2 cellular contexts compared by ENCODE assay signal in the genomic region with DNA sequence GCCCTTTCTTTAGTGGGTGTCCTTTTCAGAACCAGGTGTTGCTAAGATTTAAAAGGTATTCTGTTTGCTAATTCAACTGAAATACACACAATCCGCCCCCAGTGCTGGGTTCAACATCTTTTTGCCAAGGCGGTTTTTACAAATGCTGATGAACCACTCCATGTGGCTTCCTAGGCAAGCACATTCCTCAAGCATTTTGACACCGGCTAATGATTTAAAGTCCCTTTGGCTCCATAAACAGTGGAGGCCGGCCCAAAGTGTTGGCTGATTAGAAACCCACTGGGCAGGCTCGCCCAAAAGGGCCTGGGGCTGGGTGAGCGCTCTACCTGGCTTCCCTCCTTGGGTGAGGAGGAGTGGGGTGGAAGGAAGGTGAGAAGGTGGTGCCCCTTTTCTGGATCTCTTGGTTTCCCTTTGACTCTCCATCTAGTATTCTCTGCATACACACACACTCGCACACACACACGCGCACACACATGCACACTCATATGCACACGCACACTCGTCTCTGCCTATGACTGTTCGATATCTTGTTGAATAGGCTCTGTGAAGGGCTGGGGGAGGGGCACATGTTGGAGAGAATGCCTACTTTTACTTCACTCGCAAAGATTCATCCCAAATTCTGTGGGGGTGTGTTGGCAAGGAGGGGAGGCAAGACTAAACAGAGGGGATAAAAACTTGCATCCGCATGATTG.
TF ChIP-seq lines count a peak whose summit lies in the region.

No MANE protein-coding gene starts in this region.

TF ChIP-seq in K562, 482 proteins besides CTCF, POLR2A, EP300 and RAD21 (continued from another document and continues in another):
- TF ChIP-seq, protein P1, sequence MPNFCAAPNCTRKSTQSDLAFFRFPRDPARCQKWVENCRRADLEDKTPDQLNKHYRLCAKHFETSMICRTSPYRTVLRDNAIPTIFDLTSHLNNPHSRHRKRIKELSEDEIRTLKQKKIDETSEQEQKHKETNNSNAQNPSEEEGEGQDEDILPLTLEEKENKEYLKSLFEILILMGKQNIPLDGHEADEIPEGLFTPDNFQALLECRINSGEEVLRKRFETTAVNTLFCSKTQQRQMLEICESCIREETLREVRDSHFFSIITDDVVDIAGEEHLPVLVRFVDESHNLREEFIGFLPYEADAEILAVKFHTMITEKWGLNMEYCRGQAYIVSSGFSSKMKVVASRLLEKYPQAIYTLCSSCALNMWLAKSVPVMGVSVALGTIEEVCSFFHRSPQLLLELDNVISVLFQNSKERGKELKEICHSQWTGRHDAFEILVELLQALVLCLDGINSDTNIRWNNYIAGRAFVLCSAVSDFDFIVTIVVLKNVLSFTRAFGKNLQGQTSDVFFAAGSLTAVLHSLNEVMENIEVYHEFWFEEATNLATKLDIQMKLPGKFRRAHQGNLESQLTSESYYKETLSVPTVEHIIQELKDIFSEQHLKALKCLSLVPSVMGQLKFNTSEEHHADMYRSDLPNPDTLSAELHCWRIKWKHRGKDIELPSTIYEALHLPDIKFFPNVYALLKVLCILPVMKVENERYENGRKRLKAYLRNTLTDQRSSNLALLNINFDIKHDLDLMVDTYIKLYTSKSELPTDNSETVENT (CRISPR knock-in tag; IDR thresholded peaks at IDR 0.05) = no peak
- TF ChIP-seq ZSCAN32 (CRISPR knock-in tag; IDR thresholded peaks at IDR 0.05) (no peak), MGA (IDR thresholded peaks at IDR 0.05) (no peak), ZBTB8A (IDR thresholded peaks at IDR 0.05; ENCODE audit: partially characterized antibody) (no peak), ZFP1 (CRISPR knock-in tag; IDR thresholded peaks at IDR 0.05) (no peak), ZNF507 (tag; conservative IDR thresholded peaks at IDR 0.05) (no peak), FOXA3 (CRISPR knock-in tag; conservative IDR thresholded peaks at IDR 0.05 in 1 of 2, IDR thresholded peaks at IDR 0.05 in 1 of 2) (no peak), PRMT5 (CRISPR knock-in tag; IDR thresholded peaks at IDR 0.05) (no peak)

TF ChIP-seq in HepG2, 621 proteins besides CTCF, POLR2A, EP300 and RAD21 (continued from another document):
- TF ChIP-seq ZNF687 (CRISPR knock-in tag; IDR thresholded peaks at IDR 0.05) = peak; percentile 28; the same call in 1 of the 2 replicates
- TF ChIP-seq AFF4 (CRISPR knock-in tag; IDR thresholded peaks at IDR 0.05) = no peak
- TF ChIP-seq ZNF546 (CRISPR knock-in tag; conservative IDR thresholded peaks at IDR 0.05) = no peak
- TF ChIP-seq KDM5A (IDR thresholded peaks at IDR 0.05; ENCODE audit: borderline replicate concordance, low read length) = no peak
- no peak for TF ChIP-seq RFXANK (CRISPR knock-in tag; IDR thresholded peaks at IDR 0.05)
